ENCODE assay signal across 13 cellular contexts in the genomic region with DNA sequence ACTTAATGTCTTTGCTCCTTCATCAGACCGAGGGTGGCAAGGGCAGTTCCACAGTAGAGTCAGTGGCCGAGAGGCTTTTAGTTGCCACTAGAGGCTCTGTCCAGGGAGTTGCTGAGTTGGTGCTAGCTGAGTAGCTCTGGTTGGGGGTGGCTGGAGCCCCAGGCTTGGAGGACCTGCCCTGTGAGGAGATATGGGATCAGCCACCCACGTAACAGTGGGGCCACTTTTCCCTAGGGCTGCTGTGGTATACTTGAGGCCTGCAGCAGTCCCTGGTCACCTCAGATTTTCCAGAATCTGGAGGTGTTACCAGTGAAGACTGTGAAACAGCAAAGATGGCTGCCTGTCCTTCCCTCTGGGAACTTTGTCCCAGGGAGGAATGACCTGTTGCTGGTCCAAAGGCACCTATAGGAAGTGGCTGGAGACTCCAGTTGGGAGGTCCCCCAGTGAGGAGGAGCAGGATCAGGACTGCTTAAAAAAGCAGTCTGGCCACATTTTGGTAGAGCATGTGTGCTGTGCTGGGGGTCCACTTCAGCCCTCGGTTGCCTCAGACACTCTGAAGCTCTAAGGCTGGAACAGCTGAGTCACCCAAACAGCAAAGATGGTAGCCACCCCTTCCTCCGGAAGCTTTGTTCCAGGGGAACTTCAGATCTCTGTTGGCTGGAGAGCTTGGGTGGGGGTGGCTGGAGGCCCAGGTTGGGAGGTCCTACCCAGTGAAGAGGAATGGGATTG.
DNase-seq lines count a peak whose midpoint lies in the region; ATAC-seq, FAIRE-seq and TF ChIP-seq lines count a peak whose summit lies in the region.
"Had no signal": no experiment of that assay in that cellular context is flagged by ENCODE, and none has a peak within 500 bp of the region (broad histone marks: within the 10 kb centered on the region; RNA-seq: fewer than 3 reads in every experiment).

No MANE protein-coding gene starts in this region.

- H3K4me1 ChIP-seq in keratinocyte (ENCODE audit: control insufficient read depth, extremely low read depth, insufficient read depth, low read length) (peaks cover 23% of the 10 kb centered on the region), adrenal gland (replicated peaks in 1 of 2) (peaks cover 4 to 7% of the 10 kb centered on the region in 2 donors)

- H3K4me3 ChIP-seq in keratinocyte (ENCODE audit: control insufficient read depth in 2 of 3, extremely low read depth in 1 of 3, insufficient read depth in 2 of 3, low read depth in 1 of 3, low read length in 3 of 3), result no peak overlapping the region
- H3K4me3 ChIP-seq in adrenal gland, result no peak overlapping the region

- 95 to 97% (median 96%) methylated on average over 3 to 5 of the region's 5 CpGs for WGBS in adrenal gland, 4 donors

- intact Hi-C loops in adrenal gland (cut with DNase I), result no loop called here

- peaks cover 83% of the 10 kb centered on the region for H3K79me2 ChIP-seq in keratinocyte (ENCODE audit: control insufficient read depth, insufficient read depth, low read length)

- H3K27me3 ChIP-seq in keratinocyte (ENCODE audit: control insufficient read depth, extremely low read depth, insufficient read depth, low read length) (no peaks in the 10 kb centered on the region), adrenal gland (no peaks in the 10 kb centered on the region)

- peaks cover 35 to 41% of the 10 kb centered on the region in 2 donors for H3K9me3 Mint-ChIP-seq in stimulated activated naive CD8-positive, alpha-beta T cell treated with anti-CD3 and anti-CD28 coated beads, Interleukin-15, amount 100 ng/mL, for 72 hours
- peaks cover 36% of the 10 kb centered on the region for H3K9me3 Mint-ChIP-seq in activated naive CD8-positive, alpha-beta T cell treated with anti-CD3 and anti-CD28 coated beads, Interleukin-2, amount 50 U/mL, for 24 hours

- TF ChIP-seq CTCF in keratinocyte (optimal IDR thresholded peaks at IDR 0.05 in 1 of 3, IDR thresholded peaks at IDR 0.05 in 1 of 3, conservative IDR thresholded peaks at IDR 0.05 in 1 of 3; ENCODE audit: extremely low read depth in 1 of 3, insufficient read depth in 2 of 3, low read length in 3 of 3) (peak in 1 of 3 experiments; percentile 10), adrenal gland (IDR thresholded peaks at IDR 0.05) (no peak)

- H3K9ac ChIP-seq in keratinocyte (ENCODE audit: control insufficient read depth, extremely low read depth, insufficient read depth, low read length), result no peak overlapping the region

- no peak overlapping the region for H3K4me2 ChIP-seq in keratinocyte (ENCODE audit: control insufficient read depth, extremely low read depth, insufficient read depth, low read depth, low read length)

- dilution Hi-C loops in keratinocyte (cut with MboI; ENCODE audit: extremely low pct_ligation_motif_present, low sequenced_read_pairs), result no loop called here

- no peak overlapping the region for H2AFZ ChIP-seq in keratinocyte (ENCODE audit: control insufficient read depth, low read length)

- H3K27ac ChIP-seq in keratinocyte (ENCODE audit: control insufficient read depth, insufficient read depth, low read length), result peak overlapping the region; percentile 47
- no peak overlapping the region for H3K27ac ChIP-seq in adrenal gland

- H3K4me1 Mint-ChIP-seq in stimulated activated naive CD8-positive, alpha-beta T cell treated with anti-CD3 and anti-CD28 coated beads, Interleukin-15, amount 100 ng/mL, for 72 hours, result peaks cover 75% of the 10 kb centered on the region
- peaks cover 68% of the 10 kb centered on the region for H3K4me1 Mint-ChIP-seq in activated naive CD8-positive, alpha-beta T cell treated with anti-CD3 and anti-CD28 coated beads, Interleukin-2, amount 50 U/mL, for 24 hours

- H3K9me1 ChIP-seq in keratinocyte (ENCODE audit: control insufficient read depth, extremely low read depth, insufficient read depth, low read length), result peaks cover 2% of the 10 kb centered on the region

- H3K4me3 Mint-ChIP-seq in stimulated activated naive CD8-positive, alpha-beta T cell treated with anti-CD3 and anti-CD28 coated beads, Interleukin-15, amount 100 ng/mL, for 72 hours, result peak overlapping the region in 1 of 2 donors; percentile 18
- H3K4me3 Mint-ChIP-seq in activated naive CD8-positive, alpha-beta T cell treated with anti-CD3 and anti-CD28 coated beads, Interleukin-2, amount 50 U/mL, for 24 hours, result no peak overlapping the region
- H3K4me3 Mint-ChIP-seq: brain had no signal

- no peak for DNase-seq in stimulated activated naive CD8-positive, alpha-beta T cell treated with anti-CD3 and anti-CD28 coated beads, Interleukin-15, Interleukin-2, amounts not matched to agents 100 U/mL and 50 U/mL, for 24 hours
- DNase-seq in stimulated activated naive CD8-positive, alpha-beta T cell treated with anti-CD3 and anti-CD28 coated beads, Interleukin-15, amount 100 ng/mL, for 72 hours, result no peak
- DNase-seq in activated naive CD8-positive, alpha-beta T cell treated with anti-CD3 and anti-CD28 coated beads, Interleukin-2, amount 50 U/mL, for 24 hours, result no peak
- DNase-seq in keratinocyte (ENCODE audit: low read depth, low spot score) (no peak), adrenal gland (no peak), NCI-H2107 (lab: John Stamatoyannopoulos, UW) (no peak)
- no peak for DNase-seq in activated CD4-positive, CD25-positive, alpha-beta regulatory T cell (lab: John Stamatoyannopoulos, UW)
- DNase-seq: activated CD4-positive, alpha-beta T cell treated with anti-CD3 and anti-CD28 coated beads for 4 hours; effector CD8-positive, alpha-beta T cell; NCI-H1092; NCI-H226 had no signal

- no peaks in the 10 kb centered on the region for H3K27me3 Mint-ChIP-seq in stimulated activated naive CD8-positive, alpha-beta T cell treated with anti-CD3 and anti-CD28 coated beads, Interleukin-15, amount 100 ng/mL, for 72 hours
- no peaks in the 10 kb centered on the region for H3K27me3 Mint-ChIP-seq in activated naive CD8-positive, alpha-beta T cell treated with anti-CD3 and anti-CD28 coated beads, Interleukin-2, amount 50 U/mL, for 24 hours

- H3K36me3 ChIP-seq in keratinocyte (ENCODE audit: control insufficient read depth in 2 of 2, extremely low read depth in 1 of 2, insufficient read depth in 2 of 2, low read length in 2 of 2) (no peaks in the 10 kb centered on the region), adrenal gland (replicated peaks in 1 of 2) (no peaks in the 10 kb centered on the region)

- no peaks in the 10 kb centered on the region for H4K20me1 ChIP-seq in keratinocyte (ENCODE audit: control insufficient read depth, extremely low read depth, insufficient read depth, low read length)

- H3K9me3 ChIP-seq in keratinocyte (ENCODE audit: control insufficient read depth, low read depth, low read length), result no peaks in the 10 kb centered on the region
- peaks cover 0 to 16% (median 0%) of the 10 kb centered on the region in 3 donors for H3K9me3 ChIP-seq in adrenal gland (replicated peaks in 1 of 3)

- no peak for FAIRE-seq in keratinocyte (lab: Jason Lieb, UNC)

- TF ChIP-seq POLR2A in adrenal gland (IDR thresholded peaks at IDR 0.05), result no peak

- H3K36me3 Mint-ChIP-seq in activated naive CD8-positive, alpha-beta T cell treated with anti-CD3 and anti-CD28 coated beads, Interleukin-2, amount 50 U/mL, for 24 hours (ENCODE audit: low read depth), result peaks cover 25% of the 10 kb centered on the region

- H3K27ac Mint-ChIP-seq in stimulated activated naive CD8-positive, alpha-beta T cell treated with anti-CD3 and anti-CD28 coated beads, Interleukin-15, amount 100 ng/mL, for 72 hours, result peak overlapping the region in 1 of 2 donors; percentile 91
- peak overlapping the region; percentile 38 for H3K27ac Mint-ChIP-seq in activated naive CD8-positive, alpha-beta T cell treated with anti-CD3 and anti-CD28 coated beads, Interleukin-2, amount 50 U/mL, for 24 hours

- peak; percentile 72 for ATAC-seq in stimulated activated naive CD8-positive, alpha-beta T cell treated with anti-CD3 and anti-CD28 coated beads, Interleukin-15, Interleukin-2, amounts not matched to agents 100 U/mL and 50 U/mL, for 24 hours
- no peak for ATAC-seq in stimulated activated naive CD8-positive, alpha-beta T cell treated with anti-CD3 and anti-CD28 coated beads, Interleukin-15, amount 100 ng/mL, for 72 hours
- peak; percentile 53 for ATAC-seq in activated naive CD8-positive, alpha-beta T cell treated with anti-CD3 and anti-CD28 coated beads, Interleukin-2, amount 50 U/mL, for 24 hours
- no peak for ATAC-seq in HG03095 (IDR thresholded peaks at IDR 0.05; ENCODE audit: unreplicated experiment)

Comparison
In these comparisons a context has a peak if more than half of its experiments do, and no peak if none do; other contexts are left out.
1. ATAC-seq: peak in stimulated activated naive CD8-positive, alpha-beta T cell treated with anti-CD3 and anti-CD28 coated beads, Interleukin-15, Interleukin-2, amounts not matched to agents 100 U/mL and 50 U/mL, for 24 hours (single experiment) and activated naive CD8-positive, alpha-beta T cell treated with anti-CD3 and anti-CD28 coated beads, Interleukin-2, amount 50 U/mL, for 24 hours (single experiment); none in stimulated activated naive CD8-positive, alpha-beta T cell treated with anti-CD3 and anti-CD28 coated beads, Interleukin-15, amount 100 ng/mL, for 72 hours (single experiment) and HG03095 (single experiment).